9 cellular contexts compared by ENCODE assay signal in the genomic region with DNA sequence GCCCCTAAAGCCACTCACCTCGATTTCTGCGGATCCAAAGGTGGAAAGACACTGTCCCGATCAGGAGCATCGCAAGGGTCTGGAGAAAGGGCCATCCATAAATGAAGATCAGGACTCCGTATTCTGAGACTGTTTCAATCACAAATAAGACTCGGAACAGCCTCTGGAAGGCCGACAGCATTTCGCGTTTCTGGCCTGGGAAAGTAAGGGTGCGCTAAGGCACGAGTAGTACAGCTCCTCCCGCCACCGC. TPM values are rescaled to one million over a fixed set of nuclear protein-coding genes. Genes with fewer than 3 reads are reported as not detected.
DNase-seq lines count a peak whose midpoint lies in the region; ATAC-seq and TF ChIP-seq lines count a peak whose summit lies in the region.
"Had no signal": no experiment of that assay in that cellular context is flagged by ENCODE, and none has a peak within 500 bp of the region (broad histone marks: within the 10 kb centered on the region; RNA-seq: fewer than 3 reads in every experiment).

No MANE protein-coding gene starts in this region.

- H3K79me2 ChIP-seq in mammary epithelial cell (ENCODE audit: insufficient read depth, low read length), result peaks cover 19% of the 10 kb centered on the region

- ATAC-seq in HG03520 (IDR thresholded peaks at IDR 0.05; ENCODE audit: unreplicated experiment), result peak; percentile 26
- no peak for ATAC-seq in HG03039 (IDR thresholded peaks at IDR 0.05; ENCODE audit: unreplicated experiment)
- no peak for ATAC-seq in GM18868 (IDR thresholded peaks at IDR 0.05; ENCODE audit: unreplicated experiment)

- dilution Hi-C loops in mammary epithelial cell (cut with HindIII; ENCODE audit: low sequenced_read_pairs), result no loop called here

- H3K36me3 ChIP-seq in GM06990 (ENCODE audit: control insufficient read depth, insufficient read depth, low read length) (no peaks in the 10 kb centered on the region), mammary epithelial cell (ENCODE audit: insufficient read depth, low read length) (no peaks in the 10 kb centered on the region)

- H3K4me3 ChIP-seq in GM06990 (replicated peaks; ENCODE audit: low read depth, low read length) (peak overlapping the region; percentile 88), mammary epithelial cell (replicated peaks in 1 of 3; ENCODE audit: insufficient read depth in 1 of 3, low read depth in 2 of 3, low read length in 3 of 3) (peak overlapping the region; percentile 66 to 71 (median 66)), mononuclear cell (ENCODE audit: low read length) (peak overlapping the region; percentile 68)

- intact Hi-C loops in mammary epithelial cell (cut with micrococcal nuclease), result no loop called here

- TF ChIP-seq CTCF in GM06990 (IDR thresholded peaks at IDR 0.05; ENCODE audit: insufficient read depth, low read length, poor library complexity, severe bottlenecking), result no peak
- no peak for TF ChIP-seq CTCF in mammary epithelial cell (conservative IDR thresholded peaks at IDR 0.05 in 1 of 2, IDR thresholded peaks at IDR 0.05 in 1 of 2; ENCODE audit: extremely low read depth in 1 of 2, insufficient read depth in 1 of 2, low read depth in 1 of 2, low read length in 2 of 2)

- H3K9me3 ChIP-seq in mammary epithelial cell (replicated peaks; ENCODE audit: insufficient read depth, low read length) (no peaks in the 10 kb centered on the region), mononuclear cell (ENCODE audit: low read depth, low read length) (no peaks in the 10 kb centered on the region)

- peaks cover 10% of the 10 kb centered on the region for H3K4me1 ChIP-seq in mammary epithelial cell (ENCODE audit: insufficient read depth, low read length)
- H3K4me1 ChIP-seq in mononuclear cell (ENCODE audit: insufficient read depth, low read length), result peaks cover 12% of the 10 kb centered on the region

- CTCF ChIA-PET in mammary epithelial cell (lab: Charles Lee; ENCODE audit: low non-redundant PET), result no interaction called here

- in situ Hi-C loops in mammary epithelial cell (cut with MboI; ENCODE audit: low sequenced_read_pairs in 2 of 2), result no loop called here

- peak overlapping the region; percentile 99 for H2AFZ ChIP-seq in mammary epithelial cell (ENCODE audit: low read depth, low read length)

- WGBS in mammary epithelial cell (ENCODE audit: low coverage, missing lambda C conversion rate), result 11% methylated on average over 7 of the region's 13 CpGs

- H3K27me3 ChIP-seq in GM06990 (replicated peaks; ENCODE audit: control insufficient read depth, insufficient read depth, low read length) (no peaks in the 10 kb centered on the region), mammary epithelial cell (ENCODE audit: insufficient read depth, low read length) (peaks cover under 1% of the 10 kb centered on the region), mononuclear cell (ENCODE audit: insufficient read depth, low read length) (peaks cover 4% of the 10 kb centered on the region)

- no peaks in the 10 kb centered on the region for H4K20me1 ChIP-seq in mammary epithelial cell (ENCODE audit: insufficient read depth, low read length)

- peak overlapping the region; percentile 40 for H3K27ac ChIP-seq in mammary epithelial cell (ENCODE audit: insufficient read depth, low read depth, low read length)

- BruUV-seq in mammary epithelial cell (replicated peaks; lab: Mats Ljungman, UMichigan), result no TSS peak

- peak overlapping the region; percentile 49 for H3K9ac ChIP-seq in mammary epithelial cell (ENCODE audit: insufficient read depth, low read length)

- DNase-seq in GM06990 (ENCODE audit: extremely low read depth, insufficient read length) (no peak), mammary epithelial cell (peak; percentile 57), GOT3 (lab: John Stamatoyannopoulos, UW) (no peak), activated gamma-delta T cell treated with Interleukin-2 at 50 U/mL for 16 hours (no peak)

- peak overlapping the region; percentile 99 for H3K4me2 ChIP-seq in mammary epithelial cell (ENCODE audit: insufficient read depth, low read depth, low read length)

RNA-seq across cellular contexts. Expression of a gene that starts 44.6 kb away (rescaled TPM):
- total RNA-seq in mammary epithelial cell, result not detected
- not detected for polyA plus RNA-seq in mammary epithelial cell
- polyA minus RNA-seq in mammary epithelial cell, result not detected
- total RNA-seq in mononuclear cell, result not detected
- total RNA-seq: T-helper 2 cell treated with Interferon-gamma antibody and Interleukin-4, amounts not matched to agents 100 ng/mL and 5 ng/mL, for 36 hours had no signal

RNA-seq across cellular contexts. Expression of a gene that starts 46.5 kb away (rescaled TPM):
- total RNA-seq in mammary epithelial cell, result 1 to 10 TPM in 1 of 2 donors, under 1 TPM in 1; 0.71 to 1.2 TPM
- polyA plus RNA-seq in mammary epithelial cell, result 3.6 TPM
- polyA minus RNA-seq in mammary epithelial cell, result 10.1 TPM
- total RNA-seq in mononuclear cell, result 0.21 TPM

RNA-seq across cellular contexts. Expression of a gene that starts 53.0 kb away (rescaled TPM):
- total RNA-seq in mammary epithelial cell, result not detected
- not detected for polyA plus RNA-seq in mammary epithelial cell
- polyA minus RNA-seq in mammary epithelial cell, result not detected
- total RNA-seq in mononuclear cell, result not detected
- total RNA-seq: T-helper 2 cell treated with Interferon-gamma antibody and Interleukin-4, amounts not matched to agents 100 ng/mL and 5 ng/mL, for 36 hours had no signal
